22 cellular contexts compared by ENCODE assay signal in genomic region chr10:35533565-35533964, GRCh38.
DNase-seq lines count a peak whose midpoint lies in the region; ATAC-seq, FAIRE-seq and TF ChIP-seq lines count a peak whose summit lies in the region.
"Had no signal": no experiment of that assay in that cellular context is flagged by ENCODE, and none has a peak within 500 bp of the region (broad histone marks: within the 10 kb centered on the region; RNA-seq: fewer than 3 reads in every experiment).

No MANE protein-coding gene starts in this region.

- no peak for ATAC-seq in GM18873 (IDR thresholded peaks at IDR 0.05; ENCODE audit: low FRiP score, unreplicated experiment)
- ATAC-seq: heart left ventricle had no signal

- DNase-seq in NCI-H1417 (lab: John Stamatoyannopoulos, UW) = peak in 2 of 3 experiments; percentile 38 to 69
- DNase-seq in NCI-H1417 treated with DMSO at 0.1 percent for 48 hours (lab: John Stamatoyannopoulos, UW) = no peak
- DNase-seq in NCI-H2227 (lab: John Stamatoyannopoulos, UW; ENCODE audit: unreplicated experiment) = peak; percentile 58
- peak; percentile 66 for DNase-seq in astrocyte of the spinal cord (ENCODE audit: low read depth, low spot score)
- DNase-seq in pons (ENCODE audit: low spot score) = peak; percentile 61
- DNase-seq in RCC 7860 (ENCODE audit: low spot score) = no peak
- no peak for DNase-seq in NOMO-1 treated with DMSO at 0.1 percent for 48 hours (lab: John Stamatoyannopoulos, UW; ENCODE audit: unreplicated experiment)
- DNase-seq: activated CD4-positive, alpha-beta T cell treated with anti-CD3 and anti-CD28 coated beads, Interleukin-2, amount 50 U/mL, for 1 hour; activated CD8-positive, alpha-beta memory T cell treated with anti-CD3 and anti-CD28 coated beads, Interleukin-2, amount 50 U/mL, for 48 hours; activated gamma-delta T cell treated with Interleukin-2 at 50 U/mL for 16 hours; amniotic stem cell; C1 segment of cervical spinal cord; cerebellar nuclear complex; effector CD8-positive, alpha-beta T cell; esophagus squamous epithelium; heart left ventricle; immature natural killer cell; NK-92 treated with Interleukin-12 subunit alpha and Interleukin-12 subunit beta, amount 100 ng/mL, for 24 hours had no signal

- TF ChIP-seq CTCF in astrocyte of the spinal cord (IDR thresholded peaks at IDR 0.05; ENCODE audit: low read depth, low read length) = no peak

- no peak for FAIRE-seq in RCC 7860 (lab: Jason Lieb, UNC)
- FAIRE-seq: A204.1 had no signal

- H3K4me3 ChIP-seq in astrocyte of the spinal cord (ENCODE audit: low read depth, low read length) = no peak overlapping the region
- H3K4me3 ChIP-seq: esophagus squamous epithelium, HAP-1, heart left ventricle, uterus had no signal

- in situ Hi-C loops in astrocyte of the spinal cord (cut with HindIII; ENCODE audit: low sequenced_read_pairs) = no loop called here

Comparison
In these comparisons a context has a peak if more than half of its experiments do, and no peak if none do; other contexts are left out.
1. DNase-seq: peak in NCI-H1417 (2 of 3), NCI-H2227 (single experiment), astrocyte of the spinal cord (single experiment) and pons (single experiment); none in NCI-H1417 treated with DMSO at 0.1 percent for 48 hours (single experiment), RCC 7860 (single experiment) and NOMO-1 treated with DMSO at 0.1 percent for 48 hours (single experiment).